ENCODE assay signal across 5 cellular contexts in the genomic region with DNA sequence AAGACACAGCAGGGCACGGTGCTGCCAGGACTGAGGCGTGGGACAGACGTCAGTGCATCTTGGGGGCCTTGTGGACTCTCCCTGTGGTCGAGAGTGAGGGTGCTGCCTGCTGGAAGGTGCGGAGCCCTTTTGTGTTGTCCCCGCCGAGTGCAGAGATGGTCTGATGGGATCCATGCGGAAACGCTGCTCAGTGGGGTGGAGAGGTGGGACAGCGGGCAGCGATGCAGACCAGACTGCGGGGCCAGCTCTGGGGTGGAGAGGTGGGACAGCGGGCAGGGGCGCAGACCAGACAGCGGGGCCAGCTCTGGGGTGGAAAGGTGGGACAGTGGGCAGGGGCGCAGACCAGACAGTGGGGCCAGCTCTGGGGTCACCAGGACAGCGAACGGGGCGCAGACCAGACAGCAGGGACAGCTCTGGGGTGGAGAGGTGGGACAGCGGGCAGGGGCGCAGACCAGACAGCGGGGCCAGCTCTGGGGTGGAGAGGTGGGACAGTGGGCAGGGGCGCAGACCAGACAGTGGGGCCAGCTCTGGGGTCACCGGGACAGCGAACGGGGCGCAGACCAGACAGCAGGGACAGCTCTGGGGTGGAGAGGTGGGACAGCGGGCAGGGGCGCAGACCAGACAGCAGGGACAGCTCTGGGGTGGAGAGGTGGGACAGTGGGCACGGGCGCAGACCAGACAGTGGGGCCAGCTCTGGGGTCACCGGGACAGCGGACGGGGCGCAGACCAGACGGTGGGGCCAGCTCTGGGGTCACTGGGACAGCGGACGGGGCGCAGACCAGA. TPM values are rescaled to one million over a fixed set of nuclear protein-coding genes. Genes with fewer than 3 reads are reported as not detected.
"Had no signal": no experiment of that assay in that cellular context is flagged by ENCODE, and none has a peak within 500 bp of the region (broad histone marks: within the 10 kb centered on the region; RNA-seq: fewer than 3 reads in every experiment).

No MANE protein-coding gene starts in this region.

RNA-seq across cellular contexts. Expression of gene SYCE3, which starts 45.5 kb away (rescaled TPM):
- total RNA-seq: K562, M059J, Peyer's patch, Right ventricle myocardium superior, SJSA1 had no signal
